8 cellular contexts compared by ENCODE assay signal in the genomic region with DNA sequence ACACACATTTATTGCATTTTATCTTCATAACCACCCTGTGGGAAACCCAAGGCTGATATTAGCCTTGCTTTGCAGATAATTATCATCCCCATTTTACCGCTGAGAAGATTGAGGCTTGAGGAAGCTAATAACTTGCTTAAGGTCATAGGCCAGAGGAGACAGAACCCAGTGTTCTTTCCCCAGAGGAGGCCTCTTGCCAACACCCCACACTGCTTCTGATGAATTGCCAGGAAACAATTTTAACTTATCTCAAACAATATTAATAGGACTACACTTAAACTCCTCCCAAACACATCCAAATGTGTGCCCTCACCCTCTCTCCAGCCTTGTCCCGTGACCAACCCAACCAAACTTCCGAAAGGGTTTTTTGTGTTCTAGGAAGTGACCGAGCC. TPM values are rescaled to one million over a fixed set of nuclear protein-coding genes. Genes with fewer than 3 reads are reported as not detected.
DNase-seq lines count a peak whose midpoint lies in the region; ATAC-seq and TF ChIP-seq lines count a peak whose summit lies in the region.

No MANE protein-coding gene starts in this region.

- TF ChIP-seq CTCF in cardiac fibroblast (IDR thresholded peaks at IDR 0.05; ENCODE audit: low read depth, low read length) = no peak

- ATAC-seq in Right ventricle myocardium inferior (peak; percentile 35), memory B cell (ENCODE audit: low read depth) (no peak), HG02970 (IDR thresholded peaks at IDR 0.05; ENCODE audit: low FRiP score, unreplicated experiment) (no peak), HG03520 (IDR thresholded peaks at IDR 0.05; ENCODE audit: unreplicated experiment) (no peak)

- H3K9me3 Mint-ChIP-seq in memory B cell = no peaks in the 10 kb centered on the region

- intact Hi-C loops in Right ventricle myocardium inferior (cut with DNase I) (loop anchor here (5.0 to 10.0 kb wide), 3 partner anchors 51 to 261 kb away; no protein-coding TSS in a partner anchor), cardiac septum (cut with DNase I) (no loop called here)

- peaks cover under 1% of the 10 kb centered on the region for H3K36me3 Mint-ChIP-seq in memory B cell

- peaks cover 10% of the 10 kb centered on the region for H3K4me1 Mint-ChIP-seq in memory B cell

- no peak overlapping the region for H3K27ac Mint-ChIP-seq in memory B cell

- H3K4me3 ChIP-seq in cardiac fibroblast (replicated peaks in 1 of 2; ENCODE audit: low read depth in 2 of 2, low read length in 2 of 2) = no peak overlapping the region

- peak overlapping the region; percentile 77 for H3K4me3 Mint-ChIP-seq in memory B cell

- DNase-seq in Right ventricle myocardium inferior (ENCODE audit: missing footprints) (no peak), cardiac septum (ENCODE audit: low spot score) (no peak), cardiac fibroblast (ENCODE audit: low read depth in 2 of 2) (peak; percentile 49 to 73), memory B cell (ENCODE audit: low spot score in 2 of 2) (no peak), NCI-H146 (lab: John Stamatoyannopoulos, UW) (no peak), NCI-H524 (lab: John Stamatoyannopoulos, UW) (no peak)

- H3K27me3 Mint-ChIP-seq in memory B cell = no peaks in the 10 kb centered on the region

RNA-seq across cellular contexts. Expression of gene SPG7, which starts 2.1 kb away (rescaled TPM):
- 96.1 TPM for total RNA-seq in Right ventricle myocardium inferior
- 89.5 TPM for total RNA-seq in cardiac septum

RNA-seq across cellular contexts. Expression of gene ANKRD11, which starts 15.7 kb away (rescaled TPM):
- total RNA-seq in Right ventricle myocardium inferior = 64.9 TPM
- total RNA-seq in cardiac septum = 77.9 TPM

RNA-seq across cellular contexts. Expression of gene RPL13, which starts 54.4 kb away (rescaled TPM):
- total RNA-seq in Right ventricle myocardium inferior (1,162 TPM), cardiac septum (882 TPM)

Comparison
In these comparisons a context has a peak if more than half of its experiments do, and no peak if none do; other contexts are left out.
1. DNase-seq: peak in cardiac fibroblast (2 of 2); none in Right ventricle myocardium inferior (single experiment), cardiac septum (single experiment), memory B cell (0 of 2), NCI-H146 (single experiment) and NCI-H524 (0 of 2).